Comparison of ENCODE assay signal across 11 cellular contexts in genomic region chr17:46921962-46922361, GRCh38. TPM values are rescaled to one million over a fixed set of nuclear protein-coding genes. Genes with fewer than 3 reads are reported as not detected.
DNase-seq lines count a peak whose midpoint lies in the region; ATAC-seq and TF ChIP-seq lines count a peak whose summit lies in the region.
"Not testable (repeated sequence)": the region's sequence is repeated elsewhere in the genome, so short reads cannot be mapped to it uniquely, and the experiment has no call there.
"Had no signal": no experiment of that assay in that cellular context is flagged by ENCODE, and none has a peak within 500 bp of the region (broad histone marks: within the 10 kb centered on the region; RNA-seq: fewer than 3 reads in every experiment).

No MANE protein-coding gene starts in this region.

- H3K4me3 ChIP-seq in DND-41 (ENCODE audit: low read depth in 1 of 2, low read length in 2 of 2): peak overlapping the region in 1 of 2 experiments; percentile 92; a peak in 2 of 4 replicates
- peak overlapping the region; percentile 98 for H3K4me3 ChIP-seq in LNCaP clone FGC (ENCODE audit: low read depth, low read length)
- peak overlapping the region; percentile 93 for H3K4me3 ChIP-seq in endocrine pancreas (ENCODE audit: control insufficient read depth, insufficient read depth, low read length)
- peak overlapping the region; percentile 88 for H3K4me3 ChIP-seq in kidney epithelial cell (ENCODE audit: low read depth, low read length)
- H3K4me3 ChIP-seq in neural progenitor cell: peak overlapping the region; percentile 83
- H3K4me3 ChIP-seq in upper lobe of right lung: peak overlapping the region; percentile 79

- H3K4me2 ChIP-seq in DND-41 (ENCODE audit: insufficient read depth, low read length) (peak overlapping the region; percentile 74; the same call in 1 of the 2 replicates), neural progenitor cell (peak overlapping the region; percentile 80)

- peaks cover 12% of the 10 kb centered on the region for H3F3A ChIP-seq in neural progenitor cell (ENCODE audit: low read depth)

- not testable (repeated sequence) for H3K27ac Mint-ChIP-seq in WTC11, neural progenitor cell
- H3K27ac Mint-ChIP-seq in activated naive CD8-positive, alpha-beta T cell: peak overlapping the region; percentile 64

- not testable (repeated sequence) for H3K27ac ChIP-seq in DND-41 (ENCODE audit: low read length); neural progenitor cell; upper lobe of right lung

- peaks cover 40% of the 10 kb centered on the region for H3K79me2 ChIP-seq in DND-41 (ENCODE audit: insufficient read depth, low read length)
- H3K79me2 ChIP-seq in neural progenitor cell (ENCODE audit: low read depth): peaks cover 48% of the 10 kb centered on the region

- H3K4me1 Mint-ChIP-seq in WTC11: not testable (repeated sequence)
- H3K4me1 Mint-ChIP-seq in activated naive CD8-positive, alpha-beta T cell (ENCODE audit: low read depth): peaks cover 42% of the 10 kb centered on the region
- peaks cover 13% of the 10 kb centered on the region for H3K4me1 Mint-ChIP-seq in neural progenitor cell

- not testable (repeated sequence) for H3K27me3 Mint-ChIP-seq in WTC11 (ENCODE audit: low read depth); activated naive CD8-positive, alpha-beta T cell; neural progenitor cell (ENCODE audit: insufficient read depth, low read depth)

- not testable (repeated sequence) for H3K36me3 Mint-ChIP-seq in WTC11; activated naive CD8-positive, alpha-beta T cell; neural progenitor cell

- not testable (repeated sequence) for H3K36me3 ChIP-seq in DND-41 (ENCODE audit: insufficient read depth, low read length); endocrine pancreas (ENCODE audit: control insufficient read depth, insufficient read depth, low read length); kidney epithelial cell (ENCODE audit: control insufficient read depth, insufficient read depth, low read length); neural progenitor cell; upper lobe of right lung

- not testable (repeated sequence) for TF ChIP-seq CTCF in DND-41 (IDR thresholded peaks at IDR 0.05; ENCODE audit: borderline replicate concordance, extremely low read depth, low read length, poor library complexity, severe bottlenecking); LNCaP clone FGC (IDR thresholded peaks at IDR 0.05; ENCODE audit: control insufficient read depth, extremely low read depth, insufficient read depth); WTC11 (IDR thresholded peaks at IDR 0.05); kidney epithelial cell (IDR thresholded peaks at IDR 0.05; ENCODE audit: insufficient read depth, low read length, poor library complexity, severe bottlenecking); neural progenitor cell (IDR thresholded peaks at IDR 0.05); upper lobe of right lung (IDR thresholded peaks at IDR 0.05)

- H3K4me1 ChIP-seq in DND-41 (ENCODE audit: insufficient read depth, low read length): peaks cover 35% of the 10 kb centered on the region
- H3K4me1 ChIP-seq in endocrine pancreas (ENCODE audit: control insufficient read depth, insufficient read depth, low read length): peaks cover 11% of the 10 kb centered on the region
- not testable (repeated sequence) for H3K4me1 ChIP-seq in neural progenitor cell
- H3K4me1 ChIP-seq in upper lobe of right lung: peaks cover 20% of the 10 kb centered on the region

- not testable (repeated sequence) for H3K9ac ChIP-seq in DND-41 (ENCODE audit: low read depth, low read length); endocrine pancreas (ENCODE audit: control insufficient read depth, insufficient read depth, low read length); neural progenitor cell

- H3K4me3 Mint-ChIP-seq in WTC11 (peak overlapping the region; percentile 88), neural progenitor cell (peak overlapping the region; percentile 92)
- peak overlapping the region; percentile 97 for H3K4me3 Mint-ChIP-seq in activated naive CD8-positive, alpha-beta T cell

- H4K20me1 ChIP-seq in DND-41 (ENCODE audit: insufficient read depth, low read length): peaks cover 15% of the 10 kb centered on the region
- H4K20me1 ChIP-seq in neural progenitor cell (ENCODE audit: low read depth): peaks cover 30% of the 10 kb centered on the region

- POLR2A ChIA-PET in WTC11 (lab: Charles Lee): not testable (repeated sequence)

- H3K27me3 ChIP-seq in DND-41 (ENCODE audit: insufficient read depth, low read length, poor library complexity); endocrine pancreas (ENCODE audit: control insufficient read depth, insufficient read depth, low read length); kidney epithelial cell (ENCODE audit: control insufficient read depth, insufficient read depth, low read length); neural progenitor cell; upper lobe of right lung: not testable (repeated sequence)

- not testable (repeated sequence) for ATAC-seq in DND-41 (ENCODE audit: insufficient read depth, low read depth); WTC11; upper lobe of right lung

- H3K9me3 ChIP-seq in DND-41 (ENCODE audit: insufficient read depth, low read length, severe bottlenecking); endocrine pancreas (ENCODE audit: control insufficient read depth, low read length); neural progenitor cell (ENCODE audit: low read depth); upper lobe of right lung: not testable (repeated sequence)

- CTCF ChIA-PET in WTC11 (lab: Charles Lee): interaction anchor here (2.2 kb wide), 1 partner anchor 21 kb away, joined by 6 read pairs; no protein-coding TSS in a partner anchor

- H3K9me3 Mint-ChIP-seq in WTC11; activated naive CD8-positive, alpha-beta T cell (ENCODE audit: low read depth); neural progenitor cell: not testable (repeated sequence)

- DNase-seq in DND-41; LNCaP clone FGC (ENCODE audit: low read depth); WTC11 (ENCODE audit: low spot score); kidney epithelial cell (ENCODE audit: low read depth); neural progenitor cell (ENCODE audit: low spot score); upper lobe of right lung: not testable (repeated sequence)

- intact Hi-C loops in upper lobe of right lung (cut with DNase I): not testable (repeated sequence)

- not testable (repeated sequence) for H2AFZ ChIP-seq in DND-41 (ENCODE audit: low read depth, low read length); neural progenitor cell (replicated peaks)

RNA-seq across cellular contexts. Expression of gene GOSR2, which starts 1.0 kb away (rescaled TPM):
- 37.6 to 45.8 TPM (median 40.1 TPM) in 3 replicates for total RNA-seq in WTC11 (2021)
- total RNA-seq in kidney epithelial cell: 36.7 and 37.4 TPM in 2 replicates
- 29.2 and 33.6 TPM in 2 replicates for total RNA-seq in neural progenitor cell (ENCODE audit: low replicate concordance)
- total RNA-seq in upper lobe of right lung: 66.5 TPM

RNA-seq across cellular contexts. Expression of gene RPRML, which starts 57.1 kb away (rescaled TPM):
- total RNA-seq in WTC11 (2021) (3.1 to 4.9 TPM (median 4.7 TPM) in 3 replicates), kidney epithelial cell (not detected in 2 replicates), neural progenitor cell (ENCODE audit: low replicate concordance) (0.65 TPM in 1 of 2 replicates, not detected in the other), upper lobe of right lung (0.38 TPM)
- total RNA-seq: M059J, mammary epithelial cell, thyroid gland had no signal
